8 cellular contexts compared by ENCODE assay signal in the genomic region with DNA sequence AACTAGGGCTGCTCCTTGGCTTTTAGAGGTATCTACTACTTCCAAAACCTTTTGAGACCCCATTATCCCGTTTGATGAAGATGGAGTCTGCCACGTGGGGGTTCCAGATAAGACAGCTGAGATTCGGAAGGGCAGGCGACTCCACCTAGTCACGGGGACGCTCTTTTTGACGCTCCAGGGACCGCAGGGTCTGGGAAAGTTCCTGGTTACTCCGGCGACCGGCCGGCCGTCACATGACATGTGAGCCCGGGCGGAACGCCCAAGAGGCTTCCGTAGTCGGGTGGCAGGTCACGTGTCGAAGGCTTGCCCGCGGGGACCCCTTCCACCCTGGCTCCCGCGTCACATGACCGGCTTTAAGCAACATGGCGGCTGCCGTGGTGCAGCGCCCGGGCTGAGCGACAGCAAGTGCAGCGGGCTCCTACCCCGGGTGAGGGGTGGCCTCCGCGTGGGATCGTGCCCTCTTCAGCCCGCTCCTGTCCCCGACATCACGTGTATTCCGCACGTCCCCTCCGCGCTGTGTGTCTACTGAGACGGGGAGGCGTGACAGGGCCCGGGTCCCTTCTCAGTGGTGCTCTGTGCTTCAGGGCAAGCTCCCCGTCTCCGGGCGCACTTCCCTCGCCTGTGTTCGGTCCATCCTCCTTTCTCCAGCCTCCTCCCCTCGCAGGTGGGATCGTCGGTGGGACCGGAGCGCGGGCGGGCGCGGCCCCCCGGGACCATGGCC. TPM values are rescaled to one million over a fixed set of nuclear protein-coding genes. Genes with fewer than 3 reads are reported as not detected.
A peak's percentile ranks its signal among the peaks of the same experiment; 100 is the strongest.
DNase-seq lines count a peak whose midpoint lies in the region; TF ChIP-seq lines count a peak whose summit lies in the region.

A gene with protein sequence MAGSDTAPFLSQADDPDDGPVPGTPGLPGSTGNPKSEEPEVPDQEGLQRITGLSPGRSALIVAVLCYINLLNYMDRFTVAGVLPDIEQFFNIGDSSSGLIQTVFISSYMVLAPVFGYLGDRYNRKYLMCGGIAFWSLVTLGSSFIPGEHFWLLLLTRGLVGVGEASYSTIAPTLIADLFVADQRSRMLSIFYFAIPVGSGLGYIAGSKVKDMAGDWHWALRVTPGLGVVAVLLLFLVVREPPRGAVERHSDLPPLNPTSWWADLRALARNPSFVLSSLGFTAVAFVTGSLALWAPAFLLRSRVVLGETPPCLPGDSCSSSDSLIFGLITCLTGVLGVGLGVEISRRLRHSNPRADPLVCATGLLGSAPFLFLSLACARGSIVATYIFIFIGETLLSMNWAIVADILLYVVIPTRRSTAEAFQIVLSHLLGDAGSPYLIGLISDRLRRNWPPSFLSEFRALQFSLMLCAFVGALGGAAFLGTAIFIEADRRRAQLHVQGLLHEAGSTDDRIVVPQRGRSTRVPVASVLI (plus strand): TSS at position 342 of the 721 bp plus-strand sequence. CDS start 374 bp downstream, at position 716.

- no peaks in the 10 kb centered on the region for H3K9me3 ChIP-seq in H9 (ENCODE audit: control insufficient read depth, low read depth, low read length)
- no peaks in the 10 kb centered on the region for H3K9me3 ChIP-seq in MM.1S (replicated peaks; ENCODE audit: insufficient read depth, low read length)
- no peaks in the 10 kb centered on the region for H3K9me3 ChIP-seq in neural cell (ENCODE audit: low read length)
- H3K9me3 ChIP-seq in stomach, result no peaks in the 10 kb centered on the region

- no peaks in the 10 kb centered on the region; the same call in 1 of the 2 replicates for H3K27me3 Mint-ChIP-seq in H9 (ENCODE audit: low read depth)

- WGBS in H9 (ENCODE audit: extremely low coverage, insufficient read length, low lambda C conversion rate), result no CpG with 5 or more reads among the region's 60 CpGs
- WGBS in stomach, 5 donors, result 0 to 1% (median 0%) methylated on average over 7 to 60 of the region's 60 CpGs

- no peak within 1 kb of the TSS for H2BK15ac ChIP-seq in H9 (ENCODE audit: low read depth, low read length)

- no peak within 1 kb of the TSS for H3T11ph ChIP-seq in H9 (ENCODE audit: low read length)

- no peak within 1 kb of the TSS for H2BK12ac ChIP-seq in H9 (ENCODE audit: insufficient read length, low read depth, low read length)

- no peak within 1 kb of the TSS for H4K5ac ChIP-seq in H9 (ENCODE audit: insufficient read length, low read depth, low read length)

- H3K27me3 ChIP-seq in H9 (ENCODE audit: insufficient read depth, low read length) (no peaks in the 10 kb centered on the region), MM.1S (replicated peaks; ENCODE audit: insufficient read depth, low read length) (no peaks in the 10 kb centered on the region), neural cell (ENCODE audit: insufficient read depth, low read depth, low read length) (no peaks in the 10 kb centered on the region), stomach (no peaks in the 10 kb centered on the region)

- H3K79me2 ChIP-seq in H9 (ENCODE audit: insufficient read depth, low read length), result no peaks in the 10 kb centered on the region
- H3K79me2 ChIP-seq in MM.1S (ENCODE audit: low read length), result peaks cover 30% of the 10 kb centered on the region
- peaks cover 10% of the 10 kb centered on the region for H3K79me2 ChIP-seq in neural cell (replicated peaks; ENCODE audit: insufficient read depth, low read length)

- no peak within 1 kb of the TSS for H4K8ac ChIP-seq in H9 (replicated peaks; ENCODE audit: insufficient read length, low read depth, low read length)

- no peak within 1 kb of the TSS for H2BK120ac ChIP-seq in H9 (ENCODE audit: low read depth, low read length, poor library complexity, severe bottlenecking)

- H3K4me1 ChIP-seq in H9 (ENCODE audit: insufficient read depth, low read length) (no peaks in the 10 kb centered on the region), MM.1S (ENCODE audit: low read length) (peaks cover 10% of the 10 kb centered on the region), stomach (peaks cover 8 to 48% (median 32%) of the 10 kb centered on the region in 4 donors)

- peak; percentile 95 for DNase-seq in EL
- peak; percentile 98 for DNase-seq in H9
- DNase-seq in MM.1S, result peak; percentile 97
- DNase-seq in SIG-M5 (lab: John Stamatoyannopoulos, UW), result peak; percentile 60
- peak; percentile 81 for DNase-seq in activated gamma-delta T cell (lab: John Stamatoyannopoulos, UW)
- peak; percentile 98 for DNase-seq in fibroblast of villous mesenchyme (ENCODE audit: low read depth)
- peak; percentile 98 for DNase-seq in stomach

- H3K23me2 ChIP-seq in H9 (ENCODE audit: insufficient read length, low read depth, low read length, poor library complexity, severe bottlenecking), result peaks cover 5% of the 10 kb centered on the region

- H3K36me3 ChIP-seq in MM.1S (replicated peaks; ENCODE audit: insufficient read depth, low read length), result no peaks in the 10 kb centered on the region
- no peaks in the 10 kb centered on the region for H3K36me3 ChIP-seq in neural cell (ENCODE audit: insufficient read depth, low read length)
- H3K36me3 ChIP-seq in stomach, result peaks cover 3 to 33% (median 27%) of the 10 kb centered on the region in 4 donors

- no peak within 1 kb of the TSS for H2BK20ac ChIP-seq in H9 (ENCODE audit: low read depth, low read length, poor library complexity, severe bottlenecking)

- H3K27ac Mint-ChIP-seq in H9, result peak within 1 kb of the TSS; percentile 96 to 99 (median 99)

- H3K23ac ChIP-seq in H9 (ENCODE audit: insufficient read length, low read depth, low read length), result no peak within 1 kb of the TSS

- H3K4me2 ChIP-seq in H9 (ENCODE audit: insufficient read depth, insufficient read length, low read length) (peak within 1 kb of the TSS; percentile 92), MM.1S (ENCODE audit: low read depth, low read length) (peak within 1 kb of the TSS; percentile 78), neural cell (ENCODE audit: low read length) (peak within 1 kb of the TSS; percentile 68)

- H3K4ac ChIP-seq in H9 (ENCODE audit: low read depth, low read length), result no peak within 1 kb of the TSS

- H3K27ac ChIP-seq in H9 (ENCODE audit: insufficient read length, low read depth, low read length) (peak within 1 kb of the TSS; percentile 31), MM.1S (ENCODE audit: low read length) (no peak within 1 kb of the TSS), neural cell (ENCODE audit: low read length) (peak within 1 kb of the TSS; percentile 85), stomach (peak within 1 kb of the TSS; percentile 60 to 87 (median 79))

- no peak within 1 kb of the TSS for H4K91ac ChIP-seq in H9 (ENCODE audit: insufficient read length, low read depth, low read length)

- no peaks in the 10 kb centered on the region for H3K79me1 ChIP-seq in H9 (ENCODE audit: insufficient read depth, low read depth, low read length, poor library complexity, severe bottlenecking)

- intact Hi-C loops in stomach (cut with DNase I; ENCODE audit: low total_unique reads), result no loop called here

- H4K20me1 ChIP-seq in H9 (ENCODE audit: control insufficient read depth, insufficient read depth, insufficient read length), result no peaks in the 10 kb centered on the region
- H4K20me1 ChIP-seq in MM.1S (ENCODE audit: insufficient read depth, low read length), result no peaks in the 10 kb centered on the region
- H4K20me1 ChIP-seq in neural cell (ENCODE audit: insufficient read depth), result no peaks in the 10 kb centered on the region

- H3K4me1 Mint-ChIP-seq in H9, result peaks cover 6 to 9% of the 10 kb centered on the region in 2 experiments

- H2BK5ac ChIP-seq in H9 (ENCODE audit: insufficient read length, low read length), result no peak within 1 kb of the TSS

- TF ChIP-seq RAD21 in neural cell (conservative IDR thresholded peaks at IDR 0.05), result no peak

- H3K9ac ChIP-seq in H9 (ENCODE audit: extremely low read depth, insufficient read length, low read length) (peak within 1 kb of the TSS; percentile 80), MM.1S (ENCODE audit: low read length) (peak within 1 kb of the TSS; percentile 61), neural cell (ENCODE audit: low read length) (peak within 1 kb of the TSS; percentile 79)

- H3K56ac ChIP-seq in H9 (ENCODE audit: insufficient read length, low read depth, low read length), result no peak within 1 kb of the TSS

- H3K4me3 ChIP-seq in MM.1S (ENCODE audit: low read length), result peak within 1 kb of the TSS; percentile 98
- H3K4me3 ChIP-seq in fibroblast of villous mesenchyme (ENCODE audit: low read depth, low read length), result peak within 1 kb of the TSS; percentile 87
- H3K4me3 ChIP-seq in neural cell (ENCODE audit: low read length), result peak within 1 kb of the TSS; percentile 80
- H3K4me3 ChIP-seq in stomach, result peak within 1 kb of the TSS; percentile 90 to 99 (median 96)

- H3K4me3 Mint-ChIP-seq in H9, result peak within 1 kb of the TSS; percentile 89 to 94

- peaks cover 11% of the 10 kb centered on the region; the same call in 1 of the 2 replicates for H3F3A ChIP-seq in MM.1S (ENCODE audit: insufficient read depth, low read length)
- no peaks in the 10 kb centered on the region for H3F3A ChIP-seq in neural cell (ENCODE audit: insufficient read depth, low read length, poor library complexity, severe bottlenecking)

- H3K18ac ChIP-seq in H9 (ENCODE audit: insufficient read length, low read depth, low read length), result peak within 1 kb of the TSS; percentile 66

- no peak for TF ChIP-seq POLR2A in stomach (IDR thresholded peaks at IDR 0.05)

- H3K9me2 ChIP-seq in MM.1S (replicated peaks; ENCODE audit: insufficient read depth, low read length) (no peaks in the 10 kb centered on the region), neural cell (ENCODE audit: insufficient read depth, low read length) (no peaks in the 10 kb centered on the region)

- H2AK5ac ChIP-seq in H9 (ENCODE audit: insufficient read length, low read length), result no peak within 1 kb of the TSS

- peak; percentile 65 for TF ChIP-seq EP300 in neural cell (conservative IDR thresholded peaks at IDR 0.05; ENCODE audit: poor library complexity, severe bottlenecking)
- TF ChIP-seq EP300 in stomach (IDR thresholded peaks at IDR 0.05), result no peak

- H3K36me3 Mint-ChIP-seq in H9 (ENCODE audit: insufficient read depth in 1 of 3, low read depth in 3 of 3), result peaks cover 3 to 7% (median 6%) of the 10 kb centered on the region in 3 experiments; a peak in 6 of 7 replicates

- TF ChIP-seq CTCF in H9 (conservative IDR thresholded peaks at IDR 0.05) (no peak), MM.1S (IDR thresholded peaks at IDR 0.05; ENCODE audit: low read length) (no peak), fibroblast of villous mesenchyme (IDR thresholded peaks at IDR 0.05; ENCODE audit: insufficient read depth, low read depth, low read length) (no peak), neural cell (IDR thresholded peaks at IDR 0.05; ENCODE audit: poor library complexity, severe bottlenecking) (no peak), stomach (IDR thresholded peaks at IDR 0.05) (peak in 1 of 7 experiments; percentile 17)

- H3K14ac ChIP-seq in H9 (ENCODE audit: insufficient read depth, low read length), result peak within 1 kb of the TSS; percentile 82

- no peak within 1 kb of the TSS for H2AFZ ChIP-seq in H9 (ENCODE audit: low read length)
- peak within 1 kb of the TSS; percentile 79 for H2AFZ ChIP-seq in MM.1S (ENCODE audit: low read length)
- H2AFZ ChIP-seq in neural cell (ENCODE audit: low read depth, low read length), result peak within 1 kb of the TSS; percentile 91

- no peaks in the 10 kb centered on the region for H3K9me3 Mint-ChIP-seq in H9

RNA-seq across cellular contexts. Expression of the gene that starts here (rescaled TPM):
- 38.6 and 40.2 TPM in 2 replicates for total RNA-seq in H9 (2021)
- 33.2 and 34.5 TPM in 2 replicates for total RNA-seq in fibroblast of villous mesenchyme
- 41.6 and 47.3 TPM in 2 replicates for polyA plus RNA-seq in neural cell
- polyA minus RNA-seq in neural cell, result 34.8 and 45.0 TPM in 2 replicates
- 10 to 100 TPM in 4 of 5 donors, 1 to 10 TPM in 1; 6.1 to 24.2 (median 15.6) TPM for total RNA-seq in stomach
- 10 to 100 TPM; 26.7 to 48.3 (median 31.6) TPM for polyA plus RNA-seq in stomach
